3 cellular contexts compared by ENCODE assay signal in the genomic region with DNA sequence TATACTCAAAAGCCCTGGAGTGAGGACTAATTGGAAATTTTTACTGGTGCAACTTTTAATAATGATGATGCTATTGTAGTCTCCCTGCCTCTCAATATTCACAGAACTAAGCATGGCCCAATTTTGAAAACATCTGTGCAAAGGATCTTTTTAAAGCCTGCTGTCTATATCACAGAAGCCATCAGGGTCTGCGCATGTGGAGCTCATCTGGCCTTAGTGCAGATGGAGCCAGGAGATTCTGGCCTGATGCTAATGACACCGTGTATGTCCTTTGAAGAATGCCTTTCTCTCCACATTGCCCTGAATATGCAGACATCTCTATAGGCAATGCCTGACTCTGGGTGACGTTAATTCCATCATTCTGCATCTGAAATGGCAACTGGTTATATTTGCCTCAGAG.
"Had no signal": no experiment of that assay in that cellular context is flagged by ENCODE, and none has a peak within 500 bp of the region (broad histone marks: within the 10 kb centered on the region; RNA-seq: fewer than 3 reads in every experiment).

No MANE protein-coding gene starts in this region.

- DNase-seq: GDM1, GF-D8 had no signal

- H3K4me3 ChIP-seq: GM12878 had no signal

- ATAC-seq: GM12878 had no signal
